ENCODE assay signal across 1 cellular context in genomic region chr2:174138161-174138560, GRCh38.
TF ChIP-seq lines count a peak whose summit lies in the region.

No MANE protein-coding gene starts in this region.

TF ChIP-seq in H1, 55 proteins besides CTCF, POLR2A, EP300 and RAD21 (continued from another document):
- TF ChIP-seq CHD7 (IDR thresholded peaks at IDR 0.05; ENCODE audit: insufficient replicate concordance, low read length) (no peak), ATF2 (IDR thresholded peaks at IDR 0.05; ENCODE audit: low read length) (no peak), USF2 (IDR thresholded peaks at IDR 0.05; ENCODE audit: low read length) (no peak), SAP30 (IDR thresholded peaks at IDR 0.05; ENCODE audit: insufficient read depth, insufficient replicate concordance, low read length) (no peak), POLR2AphosphoS5 (IDR thresholded peaks at IDR 0.05; ENCODE audit: low read depth, low read length) (no peak), SIRT6 (IDR thresholded peaks at IDR 0.05; ENCODE audit: low read length) (no peak), NRF1 (IDR thresholded peaks at IDR 0.05; ENCODE audit: low read depth, low read length) (no peak), KDM5A (IDR thresholded peaks at IDR 0.05; ENCODE audit: low read length) (no peak), NANOG (IDR thresholded peaks at IDR 0.05; ENCODE audit: insufficient read depth, low read depth, low read length, poor library complexity, severe bottlenecking) (no peak), YY1 (IDR thresholded peaks at IDR 0.05; ENCODE audit: low read depth, low read length) (no peak), HDAC2 (IDR thresholded peaks at IDR 0.05; ENCODE audit: borderline replicate concordance in 1 of 2, low read depth in 2 of 2, low read length in 2 of 2) (no peak), BCL11A (IDR thresholded peaks at IDR 0.05; ENCODE audit: low read depth in 2 of 2, low read length in 2 of 2) (no peak), POU5F1 (IDR thresholded peaks at IDR 0.05; ENCODE audit: low read depth, low read length) (no peak)
